9 cellular contexts compared by ENCODE assay signal in genomic region chr6:143745160-143746133, GRCh38.
DNase-seq lines count a peak whose midpoint lies in the region; ATAC-seq, FAIRE-seq and TF ChIP-seq lines count a peak whose summit lies in the region.
"Had no signal": no experiment of that assay in that cellular context is flagged by ENCODE, and none has a peak within 500 bp of the region (broad histone marks: within the 10 kb centered on the region; RNA-seq: fewer than 3 reads in every experiment).

No MANE protein-coding gene starts in this region.

- peak overlapping the region; percentile 51 to 63 (median 57) for H3K27ac ChIP-seq in gastrocnemius medialis

- in situ Hi-C loops in gastrocnemius medialis (cut with MboI; ENCODE audit: low sequenced_read_pairs in 4 of 4), result no loop called here

- H3K4me1 Mint-ChIP-seq in activated T-cell treated with anti-CD3 and anti-CD28 coated beads, Interleukin-2, amount 50 U/mL, for 4 hours (ENCODE audit: low read depth), result no peaks in the 10 kb centered on the region
- H3K4me1 Mint-ChIP-seq: activated naive CD8-positive, alpha-beta T cell treated with anti-CD3 and anti-CD28 coated beads, Interleukin-2, amount 10 ng/mL, durations not matched to agents 7 days and 5 days had no signal

- peak; percentile 48 for ATAC-seq in left ventricle myocardium superior
- peak; percentile 13 to 31 for ATAC-seq in gastrocnemius medialis
- no peak for ATAC-seq in activated T-cell treated with anti-CD3 and anti-CD28 coated beads, Interleukin-2, amount 50 U/mL, for 4 hours
- ATAC-seq in GM18519 (IDR thresholded peaks at IDR 0.05; ENCODE audit: low FRiP score, unreplicated experiment), result no peak

- TF ChIP-seq POLR2A in gastrocnemius medialis (IDR thresholded peaks at IDR 0.05), result no peak

- H3K36me3 ChIP-seq in gastrocnemius medialis, result no peaks in the 10 kb centered on the region

- intact Hi-C loops in left ventricle myocardium superior (cut with micrococcal nuclease) (no loop called here), gastrocnemius medialis (cut with DNase I; ENCODE audit: low total_unique reads) (no loop called here)

- TF ChIP-seq CTCF in gastrocnemius medialis (IDR thresholded peaks at IDR 0.05 in 4 of 5, conservative IDR thresholded peaks at IDR 0.05 in 1 of 5), result no peak

- H3K27me3 Mint-ChIP-seq in activated T-cell treated with anti-CD3 and anti-CD28 coated beads, Interleukin-2, amount 50 U/mL, for 4 hours (ENCODE audit: low read depth), result no peaks in the 10 kb centered on the region
- H3K27me3 Mint-ChIP-seq: activated naive CD8-positive, alpha-beta T cell treated with anti-CD3 and anti-CD28 coated beads, Interleukin-2, amount 10 ng/mL, durations not matched to agents 7 days and 5 days had no signal

- no peaks in the 10 kb centered on the region for H3K9me3 Mint-ChIP-seq in activated T-cell treated with anti-CD3 and anti-CD28 coated beads, Interleukin-2, amount 50 U/mL, for 4 hours
- H3K9me3 Mint-ChIP-seq: activated naive CD8-positive, alpha-beta T cell treated with anti-CD3 and anti-CD28 coated beads, Interleukin-2, amount 10 ng/mL, durations not matched to agents 7 days and 5 days had no signal

- DNase-seq in HEK293T (ENCODE audit: extremely low spot score), result peak; percentile 49
- no peak for DNase-seq in left ventricle myocardium superior
- no peak for DNase-seq in gastrocnemius medialis
- no peak for DNase-seq in activated T-cell treated with anti-CD3 and anti-CD28 coated beads, Interleukin-2, amount 50 U/mL, for 4 hours
- DNase-seq in frontal cortex (ENCODE audit: low spot score in 2 of 2), result no peak
- no peak for DNase-seq in inferior parietal cortex (ENCODE audit: extremely low spot score)
- DNase-seq: activated naive CD8-positive, alpha-beta T cell treated with anti-CD3 and anti-CD28 coated beads, Interleukin-2, amount 10 ng/mL, durations not matched to agents 7 days and 5 days had no signal

- H3K36me3 Mint-ChIP-seq in activated T-cell treated with anti-CD3 and anti-CD28 coated beads, Interleukin-2, amount 50 U/mL, for 4 hours (ENCODE audit: insufficient read depth), result peaks cover 6% of the 10 kb centered on the region

- H3K4me1 ChIP-seq in gastrocnemius medialis, result peaks cover 40 to 51% of the 10 kb centered on the region in 2 donors

- H3K9me3 ChIP-seq in gastrocnemius medialis, result no peaks in the 10 kb centered on the region

- H3K4me3 Mint-ChIP-seq in activated T-cell treated with anti-CD3 and anti-CD28 coated beads, Interleukin-2, amount 50 U/mL, for 4 hours, result no peak overlapping the region
- H3K4me3 Mint-ChIP-seq: activated naive CD8-positive, alpha-beta T cell treated with anti-CD3 and anti-CD28 coated beads, Interleukin-2, amount 10 ng/mL, durations not matched to agents 7 days and 5 days had no signal

- no peaks in the 10 kb centered on the region for H3K27me3 ChIP-seq in gastrocnemius medialis

- POLR2A ChIA-PET in HEK293T (lab: Yijun Ruan, JAX), result interaction anchor here (4.8 kb wide), 1 partner anchor 97 kb away, joined by 16 read pairs; the partner anchor contains the start of gene LTV1

- peak overlapping the region; percentile 1 to 19 (median 12) for H3K4me3 ChIP-seq in gastrocnemius medialis

- CTCF ChIA-PET in HEK293T (lab: Yijun Ruan, JAX), result no interaction called here

- FAIRE-seq in TTC549 (lab: Jason Lieb, UNC) (peak; percentile 96), frontal cortex (lab: Jason Lieb, UNC) (no peak)

TF ChIP-seq in HEK293T, 16 proteins besides CTCF, POLR2A, EP300 and RAD21:
- TF ChIP-seq FOXM1 (IDR thresholded peaks at IDR 0.05; ENCODE audit: borderline replicate concordance), result no peak
- no peak for TF ChIP-seq FOXK2 (IDR thresholded peaks at IDR 0.05)
- TF ChIP-seq L3MBTL2 (conservative IDR thresholded peaks at IDR 0.05), result peak; percentile 39; the same call in 1 of the 2 replicates
- TF ChIP-seq NFRKB (IDR thresholded peaks at IDR 0.05), result no peak
- no peak for TF ChIP-seq ELF4 (IDR thresholded peaks at IDR 0.05)
- TF ChIP-seq SP1 (IDR thresholded peaks at IDR 0.05), result no peak
- no peak for TF ChIP-seq ZNF384 (IDR thresholded peaks at IDR 0.05)
- no peak for TF ChIP-seq SUZ12 (IDR thresholded peaks at IDR 0.05)
TF ChIP-seq in HEK293T: peak in this region for 1.

Comparison
In these comparisons a context has a peak if more than half of its experiments do, and no peak if none do; other contexts are left out.
1. ATAC-seq: peak in left ventricle myocardium superior (single experiment) and gastrocnemius medialis (2 of 2); none in activated T-cell treated with anti-CD3 and anti-CD28 coated beads, Interleukin-2, amount 50 U/mL, for 4 hours (0 of 2) and GM18519 (single experiment).